Comparison of ENCODE assay signal across 12 cellular contexts in genomic region chr12:92989715-92990484, GRCh38.
DNase-seq lines count a peak whose midpoint lies in the region; ATAC-seq and TF ChIP-seq lines count a peak whose summit lies in the region.
"Had no signal": no experiment of that assay in that cellular context is flagged by ENCODE, and none has a peak within 500 bp of the region (broad histone marks: within the 10 kb centered on the region; RNA-seq: fewer than 3 reads in every experiment).

No MANE protein-coding gene starts in this region.

- H3K4me1 Mint-ChIP-seq in activated CD8-positive, alpha-beta memory T cell treated with anti-CD3 and anti-CD28 coated beads, Interleukin-2, amount 10 ng/mL, durations not matched to agents 7 days and 5 days = peaks cover 26% of the 10 kb centered on the region
- H3K4me1 Mint-ChIP-seq in neural crest cell = peaks cover 11% of the 10 kb centered on the region
- peaks cover 12% of the 10 kb centered on the region for H3K4me1 Mint-ChIP-seq in CD4-positive, alpha-beta T cell (ENCODE audit: low read depth)

- no peak overlapping the region for H3K23ac ChIP-seq in IMR-90 (ENCODE audit: low read depth, low read length)

- CTCF ChIA-PET in activated CD8-positive, alpha-beta memory T cell treated with anti-CD3 and anti-CD28 coated beads, Interleukin-2, amount 10 ng/mL, durations not matched to agents 7 days and 5 days (lab: Charles Lee) = interaction anchor here (1.1 to 3.7 kb wide), 3 partner anchors 206 to 407 kb away, joined by 3 to 20 read pairs (median 5); no protein-coding TSS in a partner anchor
- CTCF ChIA-PET in IMR-90 (lab: Yijun Ruan, JAX) = no interaction called here
- CTCF ChIA-PET in CD4-positive, alpha-beta T cell (lab: Charles Lee) = interaction anchor here (0.7 kb wide), 1 partner anchor 509 kb away, joined by 3 read pairs; no protein-coding TSS in a partner anchor

- TF ChIP-seq RAD21 in IMR-90 (IDR thresholded peaks at IDR 0.05; ENCODE audit: low read length) = no peak

- H4K91ac ChIP-seq in IMR-90 (ENCODE audit: insufficient read depth, low read depth, low read length) = no peak overlapping the region

- H3K56ac ChIP-seq in IMR-90 (ENCODE audit: extremely low read depth, insufficient read depth, low read length) = no peak overlapping the region

- BruUV-seq in IMR-90 (replicated peaks; lab: Mats Ljungman, UMichigan) = no TSS peak

- H4K5ac ChIP-seq in IMR-90 (ENCODE audit: low read depth, low read length) = no peak overlapping the region

- dilution Hi-C loops in IMR-90 (cut with HindIII; ENCODE audit: low sequenced_read_pairs, unreplicated experiment) = loop anchor here (25.0 kb wide), 1 partner anchor 397 kb away; the partner anchor contains the start of gene NUDT4

- no peaks in the 10 kb centered on the region; a peak in 1 of 4 replicates for H3K79me1 ChIP-seq in IMR-90 (ENCODE audit: low read depth in 1 of 2, low read length in 2 of 2)

- H3K4me3 ChIP-seq in IMR-90 (ENCODE audit: insufficient read depth, low read depth, low read length) (no peak overlapping the region), psoas muscle (no peak overlapping the region)
- H3K4me3 ChIP-seq: vagina had no signal

- H3K14ac ChIP-seq in IMR-90 (replicated peaks; ENCODE audit: low read depth, low read length) = no peak overlapping the region

- TF ChIP-seq CTCF in IMR-90 (conservative IDR thresholded peaks at IDR 0.05; ENCODE audit: low read depth, low read length) (no peak), neural crest cell (conservative IDR thresholded peaks at IDR 0.05) (no peak), psoas muscle (IDR thresholded peaks at IDR 0.05) (no peak)
- TF ChIP-seq CTCF in CD4-positive, alpha-beta T cell (IDR thresholded peaks at IDR 0.05) = no peak

- no peak overlapping the region for H2AK9ac ChIP-seq in IMR-90 (replicated peaks; ENCODE audit: low read depth, low read length, poor library complexity)

- peaks cover 3% of the 10 kb centered on the region; the same call in 1 of the 2 replicates for H3K9me1 ChIP-seq in IMR-90 (ENCODE audit: insufficient read depth, low read length)

- H3K27me3 ChIP-seq in IMR-90 (ENCODE audit: control insufficient read depth, insufficient read depth, low read length) = no peaks in the 10 kb centered on the region
- no peaks in the 10 kb centered on the region for H3K27me3 ChIP-seq in CD4-positive, alpha-beta T cell (ENCODE audit: control insufficient read depth, insufficient read depth, low read length)
- no peaks in the 10 kb centered on the region for H3K27me3 ChIP-seq in psoas muscle (ENCODE audit: insufficient read depth in 3 of 3, low read length in 2 of 3)
- H3K27me3 ChIP-seq: vagina had no signal

- peaks cover 2% of the 10 kb centered on the region; the same call in 1 of the 2 replicates for H3K4me1 ChIP-seq in IMR-90 (ENCODE audit: control insufficient read depth, insufficient read depth, low read length)
- H3K4me1 ChIP-seq in psoas muscle = peaks cover 12% of the 10 kb centered on the region

- H3K9me3 ChIP-seq in IMR-90 (ENCODE audit: control insufficient read depth, insufficient read depth, low read length) (peaks cover 2% of the 10 kb centered on the region), psoas muscle (peaks cover 4% of the 10 kb centered on the region)
- H3K9me3 ChIP-seq in CD4-positive, alpha-beta T cell (ENCODE audit: control insufficient read depth, low read length) = no peaks in the 10 kb centered on the region
- H3K9me3 ChIP-seq: vagina had no signal

- H3K27ac Mint-ChIP-seq in activated CD8-positive, alpha-beta memory T cell treated with anti-CD3 and anti-CD28 coated beads, Interleukin-2, amount 10 ng/mL, durations not matched to agents 7 days and 5 days = peak overlapping the region; percentile 7
- peak overlapping the region; percentile 50 for H3K27ac Mint-ChIP-seq in neural crest cell (ENCODE audit: unreplicated experiment)
- no peak overlapping the region for H3K27ac Mint-ChIP-seq in CD4-positive, alpha-beta T cell
- H3K27ac Mint-ChIP-seq: natural killer cell had no signal

- H3K9me3 Mint-ChIP-seq in activated CD8-positive, alpha-beta memory T cell treated with anti-CD3 and anti-CD28 coated beads, Interleukin-2, amount 10 ng/mL, durations not matched to agents 7 days and 5 days (ENCODE audit: low read depth) = no peaks in the 10 kb centered on the region
- H3K9me3 Mint-ChIP-seq in neural crest cell = no peaks in the 10 kb centered on the region
- H3K9me3 Mint-ChIP-seq in CD4-positive, alpha-beta T cell = no peaks in the 10 kb centered on the region
- H3K9me3 Mint-ChIP-seq: natural killer cell had no signal

- no peak overlapping the region for H3K18ac ChIP-seq in IMR-90 (ENCODE audit: low read depth, low read length)

- no peak overlapping the region for H2AFZ ChIP-seq in IMR-90 (replicated peaks; ENCODE audit: low read length, poor library complexity)

- POLR2A ChIA-PET in IMR-90 (lab: Charles Lee; ENCODE audit: unreplicated experiment) = no interaction called here
- POLR2A ChIA-PET in CD4-positive, alpha-beta T cell (lab: Charles Lee) = no interaction called here

- no peak overlapping the region; the same call in 1 of the 2 replicates for H2BK20ac ChIP-seq in IMR-90 (ENCODE audit: low read depth, low read length)

- DNase-seq in activated CD8-positive, alpha-beta memory T cell treated with anti-CD3 and anti-CD28 coated beads, Interleukin-2, amount 10 ng/mL, durations not matched to agents 7 days and 5 days = no peak
- no peak for DNase-seq in activated CD8-positive, alpha-beta memory T cell treated with anti-CD3 and anti-CD28 coated beads, Interleukin-2, amount 50 U/mL, for 4 hours
- DNase-seq in IMR-90 = no peak
- no peak for DNase-seq in neural crest cell (ENCODE audit: low read depth, low spot score)
- DNase-seq in CD4-positive, alpha-beta T cell = no peak
- DNase-seq in psoas muscle = no peak
- no peak for DNase-seq in glomerular visceral epithelial cell (ENCODE audit: extremely low spot score)
- DNase-seq: DMS79, natural killer cell, NCI-H187 had no signal

- H3K9ac ChIP-seq in IMR-90 (ENCODE audit: low read depth, low read length) = no peak overlapping the region

- H2AK5ac ChIP-seq in IMR-90 (ENCODE audit: low read depth, low read length) = no peak overlapping the region

- in situ Hi-C loops in IMR-90 (cut with MboI; ENCODE audit: low sequenced_read_pairs) = loop anchor here (5.0 to 25.0 kb wide), 3 partner anchors 392 to 1122 kb away; no protein-coding TSS in a partner anchor

- WGBS in IMR-90 (ENCODE audit: extremely low coverage in 2 of 2, insufficient read length in 1 of 2), 2 experiments = no CpG with 5 or more reads among the region's 3 CpGs
- WGBS in psoas muscle, 3 donors = 79 to 86% (median 81%) methylated on average over 3 of the region's 3 CpGs

- peak overlapping the region; percentile 19; the same call in 1 of the 2 replicates for H3K4ac ChIP-seq in IMR-90 (ENCODE audit: low read depth, low read length)

- H3K36me3 ChIP-seq in IMR-90 (ENCODE audit: control insufficient read depth, insufficient read depth, low read length) (no peaks in the 10 kb centered on the region), psoas muscle (ENCODE audit: insufficient read depth in 1 of 2, low read depth in 1 of 2) (no peaks in the 10 kb centered on the region)
- H3K36me3 ChIP-seq: vagina had no signal

- H2BK15ac ChIP-seq in IMR-90 (ENCODE audit: low read depth, low read length) = no peak overlapping the region

- peak; percentile 61 for ATAC-seq in activated CD8-positive, alpha-beta memory T cell treated with anti-CD3 and anti-CD28 coated beads, Interleukin-2, amount 10 ng/mL, durations not matched to agents 7 days and 5 days
- ATAC-seq in IMR-90 (ENCODE audit: low read depth) = no peak
- ATAC-seq in CD4-positive, alpha-beta T cell (ENCODE audit: poor library complexity) = no peak
- no peak for ATAC-seq in psoas muscle
- ATAC-seq: natural killer cell had no signal

- no peak overlapping the region for H3K27ac ChIP-seq in IMR-90 (ENCODE audit: insufficient read depth, low read length)
- H3K27ac ChIP-seq in CD4-positive, alpha-beta T cell (ENCODE audit: low read depth, low read length) = no peak overlapping the region
- H3K27ac ChIP-seq in psoas muscle = no peak overlapping the region
- H3K27ac ChIP-seq: vagina had no signal

- no peak overlapping the region for H4K8ac ChIP-seq in IMR-90 (ENCODE audit: low read depth in 2 of 2, low read length in 2 of 2)

- no peaks in the 10 kb centered on the region for H4K20me1 ChIP-seq in IMR-90 (ENCODE audit: insufficient read depth, low read length)

- H3K4me2 ChIP-seq in IMR-90 (ENCODE audit: low read depth, low read length) = no peak overlapping the region

- peaks cover 1% of the 10 kb centered on the region for H3K36me3 Mint-ChIP-seq in activated CD8-positive, alpha-beta memory T cell treated with anti-CD3 and anti-CD28 coated beads, Interleukin-2, amount 10 ng/mL, durations not matched to agents 7 days and 5 days
- no peaks in the 10 kb centered on the region for H3K36me3 Mint-ChIP-seq in neural crest cell (ENCODE audit: low read depth)
- no peaks in the 10 kb centered on the region for H3K36me3 Mint-ChIP-seq in CD4-positive, alpha-beta T cell (ENCODE audit: low read depth)
- H3K36me3 Mint-ChIP-seq: natural killer cell had no signal

- TF ChIP-seq POLR2A in GM19193 (IDR thresholded peaks at IDR 0.05; ENCODE audit: extremely low read depth, insufficient read depth, insufficient read length) (peak; percentile 9), IMR-90 (IDR thresholded peaks at IDR 0.05; ENCODE audit: low read depth, low read length) (no peak)

- no peak overlapping the region for H3K4me3 Mint-ChIP-seq in activated CD8-positive, alpha-beta memory T cell treated with anti-CD3 and anti-CD28 coated beads, Interleukin-2, amount 10 ng/mL, durations not matched to agents 7 days and 5 days
- H3K4me3 Mint-ChIP-seq in neural crest cell = no peak overlapping the region
- no peak overlapping the region for H3K4me3 Mint-ChIP-seq in CD4-positive, alpha-beta T cell
- H3K4me3 Mint-ChIP-seq: natural killer cell had no signal

- peaks cover 4% of the 10 kb centered on the region for H3K27me3 Mint-ChIP-seq in activated CD8-positive, alpha-beta memory T cell treated with anti-CD3 and anti-CD28 coated beads, Interleukin-2, amount 10 ng/mL, durations not matched to agents 7 days and 5 days
- H3K27me3 Mint-ChIP-seq in neural crest cell (ENCODE audit: low read depth) = no peaks in the 10 kb centered on the region
- no peaks in the 10 kb centered on the region for H3K27me3 Mint-ChIP-seq in CD4-positive, alpha-beta T cell

- H2BK120ac ChIP-seq in IMR-90 (ENCODE audit: low read depth, low read length) = no peak overlapping the region

- no peak overlapping the region for H2BK5ac ChIP-seq in IMR-90 (ENCODE audit: low read depth, low read length, poor library complexity, severe bottlenecking)

- intact Hi-C loops in IMR-90 (cut with micrococcal nuclease) (loop anchor here (5.0 to 10.0 kb wide), 3 partner anchors 137 to 1115 kb away; no protein-coding TSS in a partner anchor), psoas muscle (cut with DNase I) (loop anchor here (5.0 kb wide), 2 partner anchors 417 to 1112 kb away; no protein-coding TSS in a partner anchor)
- intact Hi-C loops in CD4-positive, alpha-beta T cell (cut with DNase I, micrococcal nuclease) = loop anchor here (5.0 kb wide), 5 partner anchors 163 to 512 kb away; partner anchors contain the start of gene NUDT4 (in 1 of the 2)
